10 cellular contexts compared by ENCODE assay signal in the genomic region with DNA sequence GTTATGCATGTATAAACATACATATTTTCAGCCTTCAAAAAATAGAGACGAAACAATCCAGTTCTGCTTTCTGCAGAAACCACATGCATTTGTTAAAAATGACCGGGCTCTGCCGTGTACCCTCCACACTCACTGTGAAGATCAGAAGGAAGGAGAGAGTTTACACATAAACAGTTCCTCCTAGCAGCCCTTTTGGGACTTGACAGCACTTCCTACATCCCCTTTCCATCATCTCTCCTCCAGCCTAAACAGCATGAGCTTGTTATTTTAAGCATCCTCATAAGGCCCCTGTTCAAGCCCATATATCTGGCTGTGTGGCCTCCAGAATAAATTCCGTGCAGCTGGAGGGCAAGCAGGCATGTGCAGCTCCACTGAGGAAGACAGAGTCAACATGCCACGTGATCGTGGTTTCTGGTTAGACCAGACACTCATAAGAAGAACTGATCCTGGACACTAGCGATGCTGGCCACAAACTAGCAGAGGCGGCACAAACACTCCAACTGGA. TPM values are rescaled to one million over a fixed set of nuclear protein-coding genes. Genes with fewer than 3 reads are reported as not detected.
DNase-seq lines count a peak whose midpoint lies in the region; ATAC-seq and TF ChIP-seq lines count a peak whose summit lies in the region.
"Had no signal": no experiment of that assay in that cellular context is flagged by ENCODE, and none has a peak within 500 bp of the region (broad histone marks: within the 10 kb centered on the region; RNA-seq: fewer than 3 reads in every experiment).

No MANE protein-coding gene starts in this region.

- H2AFZ ChIP-seq in SU-DHL-6 (ENCODE audit: low read depth, low read length, severe bottlenecking): no peak overlapping the region
- no peak overlapping the region for H2AFZ ChIP-seq in neural progenitor cell (replicated peaks)

- DNase-seq in AG04450 (ENCODE audit: low read depth, low spot score): no peak
- no peak for DNase-seq in NCI-H187 (lab: John Stamatoyannopoulos, UW)
- no peak for DNase-seq in neural progenitor cell (ENCODE audit: low spot score)
- no peak for DNase-seq in CD8-positive, alpha-beta memory T cell
- DNase-seq in NCI-H2029 treated with DMSO at 0.1 percent for 48 hours (lab: John Stamatoyannopoulos, UW): no peak

- H3K4me2 ChIP-seq in SU-DHL-6 (ENCODE audit: low read depth, low read length, poor library complexity, severe bottlenecking) (peak overlapping the region; percentile 67), neural progenitor cell (no peak overlapping the region)

- H3K9me2 ChIP-seq in SU-DHL-6 (replicated peaks; ENCODE audit: insufficient read depth, low read length): no peaks in the 10 kb centered on the region

- H3K27ac Mint-ChIP-seq in neural progenitor cell: no peak overlapping the region
- H3K27ac Mint-ChIP-seq in CD8-positive, alpha-beta memory T cell: peak overlapping the region in 3 of 8 donors; percentile 21 to 55 (median 35)

- CTCF ChIA-PET in AG04450 (lab: Charles Lee): interaction anchor here (0.6 to 1.1 kb wide), 2 partner anchors 10 to 241 kb away, joined by 3 read pairs; no protein-coding TSS in a partner anchor
- CTCF ChIA-PET in CD8-positive, alpha-beta memory T cell (lab: Charles Lee): no interaction called here

- H3K27ac ChIP-seq in AG04450 (ENCODE audit: low read depth, low read length): peak overlapping the region; percentile 24
- peak overlapping the region; percentile 96 for H3K27ac ChIP-seq in SU-DHL-6 (ENCODE audit: low read depth, low read length)
- no peak overlapping the region for H3K27ac ChIP-seq in neural progenitor cell
- H3K27ac ChIP-seq in CD8-positive, alpha-beta memory T cell (ENCODE audit: low read depth, low read length): no peak overlapping the region

- POLR2A ChIA-PET in AG04450 (lab: Yijun Ruan, JAX): interaction anchor here (1.0 kb wide), 1 partner anchor 10 kb away, joined by 3 read pairs; no protein-coding TSS in a partner anchor
- POLR2A ChIA-PET in CD8-positive, alpha-beta memory T cell (lab: Charles Lee): no interaction called here

- H3K27me3 ChIP-seq in AG04450 (ENCODE audit: control insufficient read depth, insufficient read depth, low read length): no peaks in the 10 kb centered on the region
- no peaks in the 10 kb centered on the region for H3K27me3 ChIP-seq in SU-DHL-6 (ENCODE audit: low read length)
- H3K27me3 ChIP-seq in neural progenitor cell: no peaks in the 10 kb centered on the region
- H3K27me3 ChIP-seq in CD8-positive, alpha-beta memory T cell (ENCODE audit: insufficient read depth, low read length, poor library complexity, severe bottlenecking): no peaks in the 10 kb centered on the region

- H3K4me1 ChIP-seq in neural progenitor cell: no peaks in the 10 kb centered on the region
- H3K4me1 ChIP-seq in CD8-positive, alpha-beta memory T cell (ENCODE audit: insufficient read depth, low read length): no peaks in the 10 kb centered on the region

- H3K4me3 Mint-ChIP-seq in neural progenitor cell: no peak overlapping the region
- no peak overlapping the region for H3K4me3 Mint-ChIP-seq in CD8-positive, alpha-beta memory T cell
- H3K4me3 Mint-ChIP-seq: T-cell had no signal

- H3K9me3 ChIP-seq in AG04450 (ENCODE audit: control insufficient read depth, insufficient read depth, low read length) (no peaks in the 10 kb centered on the region), SU-DHL-6 (ENCODE audit: insufficient read depth, low read length) (no peaks in the 10 kb centered on the region), neural progenitor cell (ENCODE audit: low read depth) (no peaks in the 10 kb centered on the region)
- no peaks in the 10 kb centered on the region for H3K9me3 ChIP-seq in CD8-positive, alpha-beta memory T cell (ENCODE audit: low read length)

- H3K4me3 ChIP-seq in AG04450 (ENCODE audit: low read depth, low read length) (no peak overlapping the region), SU-DHL-6 (ENCODE audit: insufficient read depth, low read length, poor library complexity, severe bottlenecking) (no peak overlapping the region), neural progenitor cell (no peak overlapping the region)
- H3K4me3 ChIP-seq in CD8-positive, alpha-beta memory T cell (ENCODE audit: low read length): no peak overlapping the region

- H3K36me3 ChIP-seq in SU-DHL-6 (ENCODE audit: low read length) (peaks cover 24% of the 10 kb centered on the region), neural progenitor cell (no peaks in the 10 kb centered on the region)
- no peaks in the 10 kb centered on the region for H3K36me3 ChIP-seq in CD8-positive, alpha-beta memory T cell (ENCODE audit: insufficient read depth, low read length)

- no peaks in the 10 kb centered on the region for H3K79me2 ChIP-seq in SU-DHL-6 (ENCODE audit: insufficient read depth, low read length)
- H3K79me2 ChIP-seq in neural progenitor cell (ENCODE audit: low read depth): no peaks in the 10 kb centered on the region

- H3K27me3 Mint-ChIP-seq in neural progenitor cell (ENCODE audit: insufficient read depth, low read depth): no peaks in the 10 kb centered on the region
- H3K27me3 Mint-ChIP-seq in CD8-positive, alpha-beta memory T cell: no peaks in the 10 kb centered on the region
- H3K27me3 Mint-ChIP-seq: T-cell had no signal

- TF ChIP-seq CTCF in AG04450 (IDR thresholded peaks at IDR 0.05; ENCODE audit: low read depth, low read length) (no peak), SU-DHL-6 (IDR thresholded peaks at IDR 0.05; ENCODE audit: insufficient read depth, low read length, poor library complexity, severe bottlenecking) (no peak), neural progenitor cell (IDR thresholded peaks at IDR 0.05) (no peak)

- H3F3A ChIP-seq in SU-DHL-6 (ENCODE audit: insufficient read depth) (peaks cover 70% of the 10 kb centered on the region), neural progenitor cell (ENCODE audit: low read depth) (no peaks in the 10 kb centered on the region)

- peaks cover 7% of the 10 kb centered on the region for H3K36me3 Mint-ChIP-seq in neural progenitor cell
- peaks cover 9 to 50% (median 21%) of the 10 kb centered on the region in 3 donors for H3K36me3 Mint-ChIP-seq in CD8-positive, alpha-beta memory T cell

- peak overlapping the region; percentile 64 for H3K9ac ChIP-seq in SU-DHL-6 (ENCODE audit: low read length)
- no peak overlapping the region for H3K9ac ChIP-seq in neural progenitor cell

- no peaks in the 10 kb centered on the region for H3K9me3 Mint-ChIP-seq in neural progenitor cell
- no peaks in the 10 kb centered on the region for H3K9me3 Mint-ChIP-seq in CD8-positive, alpha-beta memory T cell
- H3K9me3 Mint-ChIP-seq: T-cell had no signal

- H3K4me1 Mint-ChIP-seq in neural progenitor cell: no peaks in the 10 kb centered on the region
- peaks cover 11 to 25% (median 19%) of the 10 kb centered on the region in 3 donors for H3K4me1 Mint-ChIP-seq in CD8-positive, alpha-beta memory T cell

- ATAC-seq in GM19043 (IDR thresholded peaks at IDR 0.05; ENCODE audit: low read depth, unreplicated experiment) (peak; percentile 76), HG03066 (IDR thresholded peaks at IDR 0.05; ENCODE audit: low read depth, unreplicated experiment) (peak; percentile 73)
- ATAC-seq: T-cell had no signal

- H4K20me1 ChIP-seq in SU-DHL-6 (ENCODE audit: low read depth, low read length): no peaks in the 10 kb centered on the region
- no peaks in the 10 kb centered on the region for H4K20me1 ChIP-seq in neural progenitor cell (ENCODE audit: low read depth)

RNA-seq across cellular contexts. Expression of a gene that starts 42.2 kb away (rescaled TPM):
- polyA plus RNA-seq in AG04450 (2011; rRNA removed): 0.20 and 0.32 TPM in 2 replicates
- 0.56 and 0.78 TPM in 2 replicates for polyA minus RNA-seq in AG04450 (2011; rRNA and poly(A)+ RNA removed)
- not detected in 2 replicates for total RNA-seq in neural progenitor cell (ENCODE audit: low replicate concordance)
- 1 to 10 TPM; 1.1 to 1.4 TPM for total RNA-seq in CD8-positive, alpha-beta memory T cell
- polyA plus RNA-seq in CD8-positive, alpha-beta memory T cell: not detected
- total RNA-seq: pulmonary artery endothelial cell had no signal

Comparison
In these comparisons a context has a peak if more than half of its experiments do, and no peak if none do; other contexts are left out.
1. H3K27ac ChIP-seq: peak in AG04450 (single experiment) and SU-DHL-6 (single experiment); none in neural progenitor cell (single experiment) and CD8-positive, alpha-beta memory T cell (single experiment).